Comparison of ENCODE assay signal across 15 cellular contexts in the genomic region with DNA sequence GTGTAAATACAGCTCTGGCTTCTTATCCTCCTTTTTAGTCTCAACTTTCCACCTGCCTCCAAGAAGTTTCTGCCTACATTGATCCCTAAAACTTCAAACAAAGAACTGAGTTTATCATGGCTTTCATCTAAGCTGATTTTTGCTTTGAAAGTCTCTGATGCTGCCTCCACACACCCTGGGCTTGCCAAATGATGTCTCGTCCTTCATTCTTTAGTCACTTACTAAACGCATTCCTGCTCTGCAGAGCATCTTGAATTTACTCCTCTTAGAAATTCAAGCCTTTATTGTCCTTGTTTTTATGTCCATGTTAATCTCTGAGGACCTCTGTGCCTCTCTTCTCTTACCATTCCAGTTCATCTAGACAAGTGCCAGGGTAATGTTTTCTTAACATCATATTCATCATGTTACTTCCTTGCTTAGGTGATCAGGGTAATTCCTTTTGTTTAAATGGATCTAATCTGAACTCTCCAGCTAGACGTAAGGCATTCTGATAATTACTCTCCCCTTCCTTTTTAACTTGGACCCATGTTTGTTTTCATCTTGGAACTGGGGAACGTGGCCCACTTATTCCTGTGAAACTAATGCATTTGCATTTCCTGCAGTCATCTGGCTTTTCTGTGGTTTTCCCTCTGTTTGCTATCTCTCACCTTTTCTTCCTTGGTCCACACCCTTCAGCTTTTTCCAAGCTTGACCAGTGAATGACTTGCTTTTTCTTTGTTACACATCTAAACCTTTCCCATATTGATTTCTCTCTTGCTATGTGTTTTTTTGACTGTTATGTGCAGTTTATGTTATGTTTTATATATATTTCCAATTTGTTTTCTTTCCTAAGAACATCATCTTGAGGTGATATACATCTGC. TPM values are rescaled to one million over a fixed set of nuclear protein-coding genes. Genes with fewer than 3 reads are reported as not detected.
DNase-seq lines count a peak whose midpoint lies in the region; FAIRE-seq and TF ChIP-seq lines count a peak whose summit lies in the region.
"Had no signal": no experiment of that assay in that cellular context is flagged by ENCODE, and none has a peak within 500 bp of the region (broad histone marks: within the 10 kb centered on the region; RNA-seq: fewer than 3 reads in every experiment).

No MANE protein-coding gene starts in this region.

- peak; percentile 23 for DNase-seq in AG20443 (ENCODE audit: low spot score)
- peak; percentile 5 for DNase-seq in LoVo (ENCODE audit: low spot score)
- DNase-seq in H1 (ENCODE audit: low read depth in 1 of 2, low spot score in 2 of 2) = no peak
- no peak for DNase-seq in neuronal stem cell (ENCODE audit: low spot score)
- no peak for DNase-seq in caudate nucleus (lab: John Stamatoyannopoulos, UW)
- no peak for DNase-seq in superior temporal gyrus (ENCODE audit: extremely low spot score)
- no peak for DNase-seq in posterior vena cava (ENCODE audit: low spot score)
- DNase-seq in NCI-H187 (lab: John Stamatoyannopoulos, UW) = no peak
- DNase-seq: activated naive CD8-positive, alpha-beta T cell treated with anti-CD3 and anti-CD28 coated beads, Interleukin-2, amount 10 ng/mL, durations not matched to agents 7 days and 5 days; KG1; NCI-H2171; stimulated activated CD4-positive, alpha-beta T cell treated with anti-CD3 and anti-CD28 coated beads, Interleukin-12 subunit alpha, Interleukin-12 subunit beta, amount 100 ng/mL, for 4 hours had no signal

- POLR2A ChIA-PET in H1 (lab: Charles Lee; ENCODE audit: partially characterized antibody) = interaction anchor here (0.9 to 2.5 kb wide), 2 partner anchors 8 to 34 kb away, joined by 3 to 10 read pairs; a partner anchor contains a TSS

- H3K4ac ChIP-seq in H1 (replicated peaks; ENCODE audit: insufficient read length, low read depth, low read length) (no peak overlapping the region), neuronal stem cell (ENCODE audit: low read length) (no peak overlapping the region)

- H2AK5ac ChIP-seq in H1 (ENCODE audit: low read depth, low read length) (no peak overlapping the region), neuronal stem cell (ENCODE audit: low read depth, low read length) (no peak overlapping the region)

- no peak overlapping the region for H3K56ac ChIP-seq in H1 (replicated peaks; ENCODE audit: insufficient read length, low read depth, low read length)

- H4K5ac ChIP-seq in H1 (ENCODE audit: insufficient read length, low read depth, low read length) = no peak overlapping the region

- H3K27ac ChIP-seq in H1 (ENCODE audit: low read depth, low read length) = no peak overlapping the region
- peak overlapping the region; percentile 81 for H3K27ac ChIP-seq in neuronal stem cell (replicated peaks; ENCODE audit: low read length)
- no peak overlapping the region for H3K27ac ChIP-seq in caudate nucleus (ENCODE audit: low read depth, low read length)
- H3K27ac ChIP-seq: VCaP had no signal

- peaks cover 0 to 5% of the 10 kb centered on the region in 2 experiments; a peak in 1 of 4 replicates for H3K9me3 ChIP-seq in H1 (ENCODE audit: insufficient read depth in 2 of 2, low read depth in 1 of 2, low read length in 1 of 2)
- H3K9me3 ChIP-seq in neuronal stem cell (replicated peaks in 1 of 2; ENCODE audit: control insufficient read depth in 2 of 2, insufficient read depth in 1 of 2, low read depth in 1 of 2, low read length in 2 of 2) = peaks cover 0 to 15% of the 10 kb centered on the region in 2 donors
- H3K9me3 ChIP-seq: gastroesophageal sphincter had no signal

- FAIRE-seq in H1 (lab: Jason Lieb, UNC) = no peak

- H3K79me1 ChIP-seq in H1 (ENCODE audit: low read depth, low read length) (no peaks in the 10 kb centered on the region), neuronal stem cell (ENCODE audit: low read depth, low read length) (no peaks in the 10 kb centered on the region)

- H3K9ac ChIP-seq in H1 (replicated peaks in 1 of 4; ENCODE audit: extremely low read depth in 1 of 4, low read depth in 3 of 4, low read length in 3 of 4) (no peak overlapping the region), neuronal stem cell (ENCODE audit: low read depth, low read length, poor library complexity) (no peak overlapping the region)

- TF ChIP-seq RAD21 in H1 (IDR thresholded peaks at IDR 0.05 in 1 of 2, conservative IDR thresholded peaks at IDR 0.05 in 1 of 2; ENCODE audit: low read depth in 2 of 2, low read length in 2 of 2) = no peak

- H2BK120ac ChIP-seq in H1 (replicated peaks; ENCODE audit: low read depth, low read length) (no peak overlapping the region), neuronal stem cell (ENCODE audit: low read depth, low read length) (no peak overlapping the region)

- intact Hi-C loops in posterior vena cava (cut with DNase I) = loop anchor here in 1 of 2 donors (10.0 kb wide), 1 partner anchor 67 kb away; no protein-coding TSS in a partner anchor

- H3K23me2 ChIP-seq in H1 (ENCODE audit: low read depth, low read length) = no peaks in the 10 kb centered on the region

- H3K4me2 ChIP-seq in H1 (ENCODE audit: insufficient read depth in 1 of 2, low read depth in 2 of 2, low read length in 2 of 2) = peak overlapping the region in 1 of 2 experiments; percentile 36; a peak in 2 of 4 replicates
- H3K4me2 ChIP-seq in neuronal stem cell (ENCODE audit: insufficient read depth, low read length, poor library complexity, severe bottlenecking) = no peak overlapping the region

- H2BK15ac ChIP-seq in H1 (ENCODE audit: low read length) (0 out of 2 replicates have a peak overlapping the region, but pooled peaks have one; percentile 32), neuronal stem cell (ENCODE audit: low read length) (no peak overlapping the region)

- H2BK5ac ChIP-seq in H1 (ENCODE audit: low read depth, low read length) (no peak overlapping the region), neuronal stem cell (ENCODE audit: low read length) (no peak overlapping the region)

- H2BK12ac ChIP-seq in H1 (ENCODE audit: low read depth, low read length) = peak overlapping the region; percentile 73
- H2BK12ac ChIP-seq in neuronal stem cell (ENCODE audit: low read length) = no peak overlapping the region

- H3K4me1 ChIP-seq in H1 (replicated peaks in 1 of 4; ENCODE audit: control insufficient read depth in 3 of 4, insufficient read depth in 4 of 4, low read length in 3 of 4) (peaks cover 0 to 29% (median 22%) of the 10 kb centered on the region in 4 experiments; a peak in 5 of 7 replicates), neuronal stem cell (ENCODE audit: control insufficient read depth in 2 of 2, insufficient read depth in 1 of 2, low read depth in 1 of 2, low read length in 2 of 2) (peaks cover 23 to 29% of the 10 kb centered on the region in 2 donors)

- no peak overlapping the region for H3K4me3 ChIP-seq in H1 (ENCODE audit: extremely low read depth in 1 of 4, insufficient read depth in 2 of 4, low read depth in 3 of 4, low read length in 4 of 4)
- H3K4me3 ChIP-seq in neuronal stem cell (ENCODE audit: low read length in 2 of 2) = no peak overlapping the region
- H3K4me3 ChIP-seq: gastroesophageal sphincter, SK-N-MC had no signal

- peaks cover 0 to 3% (median 0%) of the 10 kb centered on the region in 4 experiments; a peak in 1 of 8 replicates for H3K36me3 ChIP-seq in H1 (ENCODE audit: control insufficient read depth in 2 of 4, insufficient read depth in 4 of 4, low read length in 3 of 4)
- no peaks in the 10 kb centered on the region for H3K36me3 ChIP-seq in neuronal stem cell (replicated peaks in 1 of 2; ENCODE audit: control insufficient read depth in 2 of 2, insufficient read depth in 2 of 2, low read length in 2 of 2)
- H3K36me3 ChIP-seq: gastroesophageal sphincter had no signal

- no peak overlapping the region for H4K8ac ChIP-seq in H1 (ENCODE audit: extremely low read depth, insufficient read depth, low read length)
- H4K8ac ChIP-seq in neuronal stem cell (ENCODE audit: low read depth, low read length) = no peak overlapping the region

- H2AFZ ChIP-seq in H1 (ENCODE audit: low read length) = no peak overlapping the region
- no peak overlapping the region for H2AFZ ChIP-seq in neuronal stem cell (ENCODE audit: low read length)

- H3K23ac ChIP-seq in H1 (ENCODE audit: insufficient read length) (no peak overlapping the region), neuronal stem cell (ENCODE audit: low read depth, low read length, poor library complexity) (no peak overlapping the region)

- no peak for TF ChIP-seq POLR2A in H1 (IDR thresholded peaks at IDR 0.05; ENCODE audit: control extremely low read depth in 1 of 2, low read depth in 2 of 2, low read length in 2 of 2)

- no peak overlapping the region for H4K91ac ChIP-seq in H1 (replicated peaks; ENCODE audit: insufficient read length, low read length)
- no peak overlapping the region for H4K91ac ChIP-seq in neuronal stem cell (ENCODE audit: low read depth, low read length, poor library complexity)

- TF ChIP-seq EP300 in H1 (IDR thresholded peaks at IDR 0.05; ENCODE audit: borderline replicate concordance in 1 of 2, low read depth in 2 of 2, low read length in 2 of 2) = no peak

- H2BK20ac ChIP-seq in H1 (ENCODE audit: low read length) = peak overlapping the region; percentile 64; the same call in 1 of the 2 replicates

- H3K27me3 ChIP-seq in H1 (replicated peaks in 1 of 4; ENCODE audit: control insufficient read depth in 3 of 4, extremely low read depth in 1 of 4, insufficient read depth in 3 of 4, low read length in 3 of 4) (no peaks in the 10 kb centered on the region), neuronal stem cell (ENCODE audit: control insufficient read depth in 3 of 3, insufficient read depth in 3 of 3, low read depth in 1 of 3, low read length in 3 of 3) (no peaks in the 10 kb centered on the region)
- H3K27me3 ChIP-seq: gastroesophageal sphincter had no signal

- no peak overlapping the region; the same call in 1 of the 2 replicates for H3K18ac ChIP-seq in H1 (ENCODE audit: extremely low read depth, low read length)
- H3K18ac ChIP-seq in neuronal stem cell (ENCODE audit: low read length) = no peak overlapping the region

- H4K20me1 ChIP-seq in H1 (replicated peaks in 1 of 2; ENCODE audit: control insufficient read depth in 1 of 2, insufficient read depth in 2 of 2, low read length in 2 of 2) = no peaks in the 10 kb centered on the region

- CTCF ChIA-PET in H1 (lab: Charles Lee; ENCODE audit: partially characterized antibody) = interaction anchor here (0.7 to 3.6 kb wide), 6 partner anchors 10 to 143 kb away, joined by 3 to 26 read pairs (median 4); no protein-coding TSS in a partner anchor

- H3K14ac ChIP-seq in H1 (ENCODE audit: insufficient read length) (no peak overlapping the region), neuronal stem cell (ENCODE audit: low read length) (no peak overlapping the region)

- 54% methylated on average over 4 of the region's 4 CpGs; no CpG with 5 or more reads in 1 of the 2 experiments for WGBS in H1 (ENCODE audit: extremely low coverage in 1 of 2, insufficient coverage in 1 of 2, insufficient read length in 1 of 2, insufficient replicate concordance in 2 of 2, low coverage in 1 of 2, low lambda C conversion rate in 2 of 2, missing lambda C conversion rate in 1 of 2), 2 experiments
- no CpG with 5 or more reads among the region's 4 CpGs for WGBS in neuronal stem cell (ENCODE audit: extremely low coverage in 2 of 2, insufficient read length in 2 of 2, insufficient replicate concordance in 1 of 2), 2 donors

- peaks cover 0 to 11% of the 10 kb centered on the region in 2 experiments; a peak in 2 of 4 replicates for H3K79me2 ChIP-seq in H1 (ENCODE audit: control insufficient read depth in 1 of 2, insufficient read depth in 2 of 2, low read length in 2 of 2)

- no peak for TF ChIP-seq CTCF in H1 (IDR thresholded peaks at IDR 0.05; ENCODE audit: control extremely low read depth in 1 of 3, insufficient read depth in 1 of 3, low read depth in 1 of 3, low read length in 3 of 3)

RNA-seq across cellular contexts. Expression of a gene that starts 33.1 kb away (rescaled TPM):
- total RNA-seq in H1 (2021; fragmentation: NEBNext Ultra II Directional; extraction: Animal tissue kit (Norgen Biotek cat#: 25700)) = 8.7 and 9.4 TPM in 2 replicates
- 1.7 and 2.4 TPM in 2 replicates for polyA plus RNA-seq in H1 (2011; rRNA removed)
- 2.3 TPM for polyA plus RNA-seq in H1 (2011; cell fraction: cytosol; rRNA removed)
- polyA plus RNA-seq in H1 (2011; cell fraction: nucleus; rRNA removed) = 4.1 TPM
- 2.6 to 4.5 TPM (median 2.8 TPM) in 4 replicates for polyA plus RNA-seq in H1 (2012, experiment 1 of 2)
- polyA plus RNA-seq in H1 (2012, experiment 2 of 2) = 0.31 TPM
- 3.5 TPM for polyA plus RNA-seq in H1 (2013, experiment 1 of 2)
- polyA plus RNA-seq in H1 (2013, experiment 2 of 2) = 3.6 TPM
- polyA minus RNA-seq in H1 (2011; rRNA and poly(A)+ RNA removed) = 11.9 and 12.4 TPM in 2 replicates
- 6.4 TPM for polyA minus RNA-seq in H1 (2011; cell fraction: cytosol; rRNA and poly(A)+ RNA removed)
- 9.1 TPM for polyA minus RNA-seq in H1 (2011; cell fraction: nucleus; rRNA and poly(A)+ RNA removed)
- polyA plus RNA-seq in neuronal stem cell (2013, experiment 1 of 2) = 3.3 TPM
- polyA plus RNA-seq in neuronal stem cell (2013, experiment 2 of 2) = 3.3 TPM
- 1 to 10 TPM; 1.8 to 3.3 TPM for total RNA-seq in posterior vena cava

RNA-seq across cellular contexts. Expression of a gene that starts 34.2 kb away (rescaled TPM):
- 21.7 and 24.8 TPM in 2 replicates for total RNA-seq in H1 (2021; fragmentation: NEBNext Ultra II Directional; extraction: Animal tissue kit (Norgen Biotek cat#: 25700))
- 8.3 and 15.9 TPM in 2 replicates for polyA plus RNA-seq in H1 (2011; rRNA removed)
- polyA plus RNA-seq in H1 (2011; cell fraction: cytosol; rRNA removed) = 14.9 TPM
- polyA plus RNA-seq in H1 (2011; cell fraction: nucleus; rRNA removed) = 7.0 TPM
- 15.4 to 22.0 TPM (median 17.2 TPM) in 4 replicates for polyA plus RNA-seq in H1 (2012, experiment 1 of 2)
- polyA plus RNA-seq in H1 (2012, experiment 2 of 2) = 2.2 TPM
- polyA plus RNA-seq in H1 (2013, experiment 1 of 2) = 14.7 TPM
- 16.0 TPM for polyA plus RNA-seq in H1 (2013, experiment 2 of 2)
- polyA minus RNA-seq in H1 (2011; rRNA and poly(A)+ RNA removed) = 22.1 and 22.3 TPM in 2 replicates
- polyA minus RNA-seq in H1 (2011; cell fraction: cytosol; rRNA and poly(A)+ RNA removed) = 10.3 TPM
- 9.2 TPM for polyA minus RNA-seq in H1 (2011; cell fraction: nucleus; rRNA and poly(A)+ RNA removed)
- polyA plus RNA-seq in neuronal stem cell (2013, experiment 1 of 2) = 31.2 TPM
- polyA plus RNA-seq in neuronal stem cell (2013, experiment 2 of 2) = 31.1 TPM
- 10 to 100 TPM; 16.1 to 16.9 TPM for total RNA-seq in posterior vena cava

Comparison
In these comparisons a context has a peak if more than half of its experiments do, and no peak if none do; other contexts are left out.
1. DNase-seq: peak in AG20443 (single experiment) and LoVo (single experiment); none in H1 (0 of 2), neuronal stem cell (single experiment), caudate nucleus (0 of 61), superior temporal gyrus (single experiment), posterior vena cava (single experiment) and NCI-H187 (0 of 2).